8 cellular contexts compared by ENCODE assay signal in the genomic region with DNA sequence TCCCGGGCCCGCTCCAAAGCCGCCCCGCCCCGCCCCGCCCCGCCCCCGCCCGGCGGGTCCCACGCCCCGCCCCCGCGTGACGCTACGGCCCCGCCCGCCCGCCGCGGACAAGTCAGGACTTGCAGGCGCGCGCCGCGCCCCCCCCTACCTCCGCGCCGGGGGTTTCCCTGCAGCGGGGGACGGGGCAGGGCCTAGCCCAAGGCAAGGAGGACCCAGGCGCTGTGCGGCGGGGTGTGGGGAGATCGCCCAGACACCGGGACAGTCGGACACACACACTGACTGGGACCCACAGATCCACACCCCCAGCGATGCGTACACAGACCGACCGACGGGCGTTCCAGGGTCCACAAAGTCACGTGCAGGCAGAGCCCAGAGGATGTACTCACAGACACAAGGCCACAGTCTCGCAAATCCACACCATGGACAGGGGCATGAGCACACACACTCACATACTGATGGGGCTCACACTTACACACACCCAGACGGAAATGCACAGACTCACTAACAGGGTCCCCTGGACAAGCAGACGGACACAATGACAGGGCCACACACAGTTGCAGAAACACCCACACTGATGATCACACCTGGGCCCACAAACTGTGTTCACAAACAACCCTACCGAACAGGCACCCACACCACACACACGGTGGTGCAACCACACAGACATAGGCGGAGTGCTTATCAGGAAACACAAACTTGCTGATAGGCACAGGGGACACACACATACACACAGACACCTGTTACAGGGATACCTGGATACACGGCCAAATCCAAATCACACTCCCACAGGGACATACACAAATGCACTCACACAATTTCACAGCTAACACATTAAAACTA. TPM values are rescaled to one million over a fixed set of nuclear protein-coding genes. Genes with fewer than 3 reads are reported as not detected.
DNase-seq lines count a peak whose midpoint lies in the region; ATAC-seq and TF ChIP-seq lines count a peak whose summit lies in the region.

No MANE protein-coding gene starts in this region.

- H3K4me1 ChIP-seq in ACC112 (ENCODE audit: control insufficient read depth, insufficient read depth, low read length, unreplicated experiment): peaks cover 18% of the 10 kb centered on the region
- peaks cover 11% of the 10 kb centered on the region for H3K4me1 ChIP-seq in parathyroid adenoma
- H3K4me1 ChIP-seq in tibial artery: peaks cover 0 to 49% (median 36%) of the 10 kb centered on the region in 4 donors

- DNase-seq in HuH-7.5 (ENCODE audit: low spot score) (peak; percentile 73), SKM-1 treated with dmso at 0.1 percent for 144 hours (lab: John Stamatoyannopoulos, UW; ENCODE audit: unreplicated experiment) (peak; percentile 21), cardiac septum (ENCODE audit: low spot score) (peak; percentile 95), tibial artery (peak; percentile 87 to 95)
- DNase-seq in activated naive CD8-positive, alpha-beta T cell treated with anti-CD3 and anti-CD28 coated beads, Interleukin-2, amount 50 U/mL, for 16 hours (ENCODE audit: low read depth, low spot score): peak; percentile 74

- H3K4me2 ChIP-seq in parathyroid adenoma (ENCODE audit: low read length): peak overlapping the region; percentile 91

- peak; percentile 17 for ATAC-seq in GM18517 (IDR thresholded peaks at IDR 0.05; ENCODE audit: unreplicated experiment)

- H2AFZ ChIP-seq in ACC112 (ENCODE audit: low read length, unreplicated experiment) (no peak overlapping the region), parathyroid adenoma (peak overlapping the region; percentile 90)

- H3K4me3 ChIP-seq in ACC112 (ENCODE audit: low read depth, low read length) (peak overlapping the region; percentile 80), parathyroid adenoma (ENCODE audit: low read depth, low read length) (peak overlapping the region; percentile 39), tibial artery (peak overlapping the region; percentile 82 to 91)

- H3K36me3 ChIP-seq in ACC112 (ENCODE audit: insufficient read depth, low read length) (no peaks in the 10 kb centered on the region), parathyroid adenoma (ENCODE audit: control insufficient read depth, insufficient read depth, low read length) (no peaks in the 10 kb centered on the region), tibial artery (no peaks in the 10 kb centered on the region)

- intact Hi-C loops in cardiac septum (cut with DNase I) (no loop called here), tibial artery (cut with DNase I; ENCODE audit: low total_unique reads) (no loop called here)

- H3K9me3 ChIP-seq in parathyroid adenoma (ENCODE audit: control insufficient read depth, low read length): no peaks in the 10 kb centered on the region
- no peaks in the 10 kb centered on the region for H3K9me3 ChIP-seq in tibial artery

- no peaks in the 10 kb centered on the region for H3K79me2 ChIP-seq in ACC112 (ENCODE audit: control insufficient read depth, insufficient read depth, low read length, unreplicated experiment)
- no peaks in the 10 kb centered on the region for H3K79me2 ChIP-seq in parathyroid adenoma

- TF ChIP-seq CTCF in parathyroid adenoma (IDR thresholded peaks at IDR 0.05) (no peak), tibial artery (IDR thresholded peaks at IDR 0.05) (no peak)

- H3K27ac ChIP-seq in ACC112 (ENCODE audit: low read depth, low read length): peak overlapping the region; percentile 49
- peak overlapping the region; percentile 64 for H3K27ac ChIP-seq in parathyroid adenoma
- peak overlapping the region; percentile 93 to 99 for H3K27ac ChIP-seq in tibial artery

- H3K9ac ChIP-seq in parathyroid adenoma: no peak overlapping the region

- H3K27me3 ChIP-seq in ACC112 (ENCODE audit: insufficient read depth, low read length) (no peaks in the 10 kb centered on the region), parathyroid adenoma (ENCODE audit: control insufficient read depth, insufficient read depth, low read length) (no peaks in the 10 kb centered on the region), tibial artery (no peaks in the 10 kb centered on the region)

RNA-seq across cellular contexts. Expression of gene BBC3, which starts 0.4 kb away (rescaled TPM):
- 4.4 TPM for total RNA-seq in cardiac septum

RNA-seq across cellular contexts. Expression of gene CCDC9, which starts 24.9 kb away (rescaled TPM):
- total RNA-seq in cardiac septum: 23.1 TPM

RNA-seq across cellular contexts. Expression of gene INAFM1, which starts 43.2 kb away (rescaled TPM):
- total RNA-seq in cardiac septum: 18.0 TPM

Comparison
In these comparisons a context has a peak if more than half of its experiments do, and no peak if none do; other contexts are left out.
1. Peak in every context shown above with its lines: DNase-seq, ATAC-seq, H3K4me3 ChIP-seq and H3K27ac ChIP-seq.
2. DNase-seq: peak in every context shown above with its lines; median percentile 95 in cardiac septum; 91 in tibial artery; 74 in activated naive CD8-positive, alpha-beta T cell treated with anti-CD3 and anti-CD28 coated beads, Interleukin-2, amount 50 U/mL, for 16 hours; 73 in HuH-7.5; 21 in SKM-1 treated with dmso at 0.1 percent for 144 hours.